1 cellular context compared by ENCODE assay signal in the genomic region with DNA sequence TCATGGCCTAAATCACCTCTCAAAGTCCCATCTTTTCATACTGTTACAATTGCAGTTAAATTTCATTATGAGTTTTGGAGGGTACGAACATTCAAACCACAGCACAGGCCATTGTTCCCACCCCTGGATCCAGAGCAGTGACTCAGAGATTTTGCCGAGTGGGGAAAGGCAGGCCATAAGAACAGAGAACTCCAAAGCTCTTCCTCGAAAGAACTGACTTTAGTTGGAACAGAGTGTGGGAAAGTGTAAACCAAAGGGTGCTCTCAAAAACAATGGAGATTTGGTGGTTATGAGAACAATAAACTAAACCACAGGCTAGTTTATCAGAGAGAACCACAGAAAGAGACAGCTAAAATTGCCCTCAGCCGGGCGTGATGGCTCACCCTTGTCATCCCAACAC.
TF ChIP-seq lines count a peak whose summit lies in the region.

No MANE protein-coding gene starts in this region.

TF ChIP-seq in IMR-90, 13 proteins besides CTCF, POLR2A, EP300 and RAD21:
- TF ChIP-seq RCOR1 (IDR thresholded peaks at IDR 0.05; ENCODE audit: insufficient replicate concordance, low read length) (no peak), MAZ (IDR thresholded peaks at IDR 0.05; ENCODE audit: borderline replicate concordance, low read depth, low read length) (no peak), RFX5 (IDR thresholded peaks at IDR 0.05; ENCODE audit: low read depth, low read length) (no peak), MAFK (IDR thresholded peaks at IDR 0.05; ENCODE audit: low read depth, low read length) (no peak), MXI1 (IDR thresholded peaks at IDR 0.05; ENCODE audit: borderline replicate concordance, low read depth, low read length) (no peak), BHLHE40 (IDR thresholded peaks at IDR 0.05; ENCODE audit: low read depth, low read length) (no peak), SMC3 (IDR thresholded peaks at IDR 0.05; ENCODE audit: low read depth, low read length) (no peak), CHD1 (IDR thresholded peaks at IDR 0.05; ENCODE audit: low read depth, low read length) (no peak), NFE2L2 (IDR thresholded peaks at IDR 0.05; ENCODE audit: low read depth, low read length) (no peak), CEBPB (IDR thresholded peaks at IDR 0.05; ENCODE audit: low read depth, low read length) (no peak), FOS (IDR thresholded peaks at IDR 0.05; ENCODE audit: low read depth, low read length) (no peak)
- TF ChIP-seq, protein P1, sequence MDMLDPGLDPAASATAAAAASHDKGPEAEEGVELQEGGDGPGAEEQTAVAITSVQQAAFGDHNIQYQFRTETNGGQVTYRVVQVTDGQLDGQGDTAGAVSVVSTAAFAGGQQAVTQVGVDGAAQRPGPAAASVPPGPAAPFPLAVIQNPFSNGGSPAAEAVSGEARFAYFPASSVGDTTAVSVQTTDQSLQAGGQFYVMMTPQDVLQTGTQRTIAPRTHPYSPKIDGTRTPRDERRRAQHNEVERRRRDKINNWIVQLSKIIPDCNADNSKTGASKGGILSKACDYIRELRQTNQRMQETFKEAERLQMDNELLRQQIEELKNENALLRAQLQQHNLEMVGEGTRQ (IDR thresholded peaks at IDR 0.05; ENCODE audit: low read depth, low read length) = no peak
- TF ChIP-seq, protein P2, sequence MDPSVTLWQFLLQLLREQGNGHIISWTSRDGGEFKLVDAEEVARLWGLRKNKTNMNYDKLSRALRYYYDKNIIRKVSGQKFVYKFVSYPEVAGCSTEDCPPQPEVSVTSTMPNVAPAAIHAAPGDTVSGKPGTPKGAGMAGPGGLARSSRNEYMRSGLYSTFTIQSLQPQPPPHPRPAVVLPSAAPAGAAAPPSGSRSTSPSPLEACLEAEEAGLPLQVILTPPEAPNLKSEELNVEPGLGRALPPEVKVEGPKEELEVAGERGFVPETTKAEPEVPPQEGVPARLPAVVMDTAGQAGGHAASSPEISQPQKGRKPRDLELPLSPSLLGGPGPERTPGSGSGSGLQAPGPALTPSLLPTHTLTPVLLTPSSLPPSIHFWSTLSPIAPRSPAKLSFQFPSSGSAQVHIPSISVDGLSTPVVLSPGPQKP (IDR thresholded peaks at IDR 0.05; ENCODE audit: borderline replicate concordance, low read depth, low read length) = no peak
TF ChIP-seq in IMR-90: peak in this region for 0.
